11 cellular contexts compared by ENCODE assay signal in genomic region chr7:111029141-111029572, GRCh38.
DNase-seq lines count a peak whose midpoint lies in the region; ATAC-seq, FAIRE-seq and TF ChIP-seq lines count a peak whose summit lies in the region.
"Had no signal": no experiment of that assay in that cellular context is flagged by ENCODE, and none has a peak within 500 bp of the region (broad histone marks: within the 10 kb centered on the region; RNA-seq: fewer than 3 reads in every experiment).

No MANE protein-coding gene starts in this region.

- in situ Hi-C loops in GM12878 (cut with MboI), result no loop called here

- no TSS peak for BruUV-seq in GM12878 (replicated peaks; lab: Mats Ljungman, UMichigan)

- H3K27me3 ChIP-seq in GM12878 (replicated peaks in 1 of 2; ENCODE audit: control insufficient read depth in 2 of 2, insufficient read depth in 2 of 2, low read length in 1 of 2), result no peaks in the 10 kb centered on the region
- H3K27me3 ChIP-seq in sigmoid colon, result no peaks in the 10 kb centered on the region
- H3K27me3 ChIP-seq: body of pancreas had no signal

- peak overlapping the region in 1 of 2 donors; percentile 47 for H3K27ac Mint-ChIP-seq in effector memory CD8-positive, alpha-beta T cell
- H3K27ac Mint-ChIP-seq: activated B cell treated with CpG ODN at 0.5 μM for 24 hours had no signal

- H3K9me3 Mint-ChIP-seq in effector memory CD8-positive, alpha-beta T cell, result no peaks in the 10 kb centered on the region
- H3K9me3 Mint-ChIP-seq: activated B cell treated with CpG ODN at 0.5 μM for 24 hours had no signal

- H3K4me3 ChIP-seq in GM12878, result no peak overlapping the region
- no peak overlapping the region for H3K4me3 ChIP-seq in sigmoid colon
- H3K4me3 ChIP-seq: body of pancreas had no signal

- no peaks in the 10 kb centered on the region for H3K79me2 ChIP-seq in GM12878 (ENCODE audit: control insufficient read depth, insufficient read depth, low read length)

- CTCF ChIA-PET in GM12878 (lab: Yijun Ruan, JAX), result interaction anchor here (0.8 to 1.6 kb wide), 4 partner anchors 8 to 108 kb away, joined by 3 to 4 read pairs (median 3); no protein-coding TSS in a partner anchor

- TF ChIP-seq RAD21 in GM12878 (IDR thresholded peaks at IDR 0.05; ENCODE audit: insufficient read depth, low read depth, low read length), result no peak

- H4K20me1 ChIP-seq in GM12878 (ENCODE audit: control insufficient read depth, insufficient read depth), result no peaks in the 10 kb centered on the region

- H3K9me3 ChIP-seq in KOPT-K1 (ENCODE audit: insufficient read depth, low read length, poor library complexity, severe bottlenecking) (no peaks in the 10 kb centered on the region), GM12878 (replicated peaks; ENCODE audit: control insufficient read depth, insufficient read depth, low read length) (no peaks in the 10 kb centered on the region), sigmoid colon (no peaks in the 10 kb centered on the region)
- H3K9me3 ChIP-seq: body of pancreas had no signal

- ATAC-seq in GM19372 (IDR thresholded peaks at IDR 0.05; ENCODE audit: low read depth, unreplicated experiment) (peak; percentile 18), GM12878 (peak; percentile 19; the same call in 2 of the 3 replicates)
- ATAC-seq in effector memory CD8-positive, alpha-beta T cell (replicated peaks), result no peak
- ATAC-seq: body of pancreas had no signal

- SMC1A ChIA-PET in GM12878 (lab: Charles Lee; ENCODE audit: uncharacterized antibody, unreplicated experiment), result interaction anchor here (1.0 to 1.4 kb wide), 6 partner anchors 18 to 77 kb away, joined by 3 to 4 read pairs (median 3); no protein-coding TSS in a partner anchor

- H3K4me1 ChIP-seq in GM12878 (ENCODE audit: control insufficient read depth, insufficient read depth, low read length) (no peaks in the 10 kb centered on the region; the same call in 1 of the 2 replicates), sigmoid colon (peaks cover 0 to 12% (median 9%) of the 10 kb centered on the region in 4 donors)
- H3K4me1 ChIP-seq: body of pancreas had no signal

- no peak for FAIRE-seq in GM12878 (lab: Jason Lieb, UNC)
- FAIRE-seq: keratinocyte had no signal

- intact Hi-C loops in GM12878 (cut with micrococcal nuclease; ENCODE audit: unreplicated experiment), result loop anchor here (5.0 kb wide), 1 partner anchor 53 kb away; no protein-coding TSS in a partner anchor
- intact Hi-C loops in sigmoid colon (cut with DNase I), result no loop called here

- H3K4me2 ChIP-seq in GM12878 (ENCODE audit: control insufficient read depth, insufficient read depth), result no peak overlapping the region

- H3K36me3 Mint-ChIP-seq in effector memory CD8-positive, alpha-beta T cell (ENCODE audit: insufficient read depth), result no peaks in the 10 kb centered on the region

- TF ChIP-seq CTCF in GM12878 (IDR thresholded peaks at IDR 0.05 in 2 of 3, conservative IDR thresholded peaks at IDR 0.05 in 1 of 3; ENCODE audit: control insufficient read depth in 2 of 3, extremely low read depth in 1 of 3, insufficient read depth in 1 of 3, low read depth in 3 of 3, low read length in 3 of 3) (no peak), sigmoid colon (IDR thresholded peaks at IDR 0.05) (no peak)

- no peak overlapping the region for H2AFZ ChIP-seq in GM12878 (ENCODE audit: control insufficient read depth, low read depth, low read length)

- H3K4me1 Mint-ChIP-seq in effector memory CD8-positive, alpha-beta T cell (ENCODE audit: low read depth in 2 of 2), result peaks cover 12 to 22% of the 10 kb centered on the region in 2 donors

- H3K36me3 ChIP-seq in KOPT-K1 (ENCODE audit: insufficient read depth, low read length) (no peaks in the 10 kb centered on the region), GM12878 (ENCODE audit: control insufficient read depth in 2 of 2, insufficient read depth in 2 of 2, low read length in 1 of 2) (no peaks in the 10 kb centered on the region), sigmoid colon (no peaks in the 10 kb centered on the region)

- 85% methylated on average over 1 of the region's 1 CpG for WGBS in GM12878 (ENCODE audit: insufficient coverage, insufficient replicate concordance, low lambda C conversion rate, missing lambda C conversion rate)
- WGBS in sigmoid colon, 2 donors, result 62 to 83% methylated on average over 1 of the region's 1 CpG

- H3K4me3 Mint-ChIP-seq in effector memory CD8-positive, alpha-beta T cell, result no peak overlapping the region
- H3K4me3 Mint-ChIP-seq: activated B cell treated with CpG ODN at 0.5 μM for 24 hours had no signal

- peak; percentile 91 for DNase-seq in DMS53 treated with DMSO at 0.1 percent for 48 hours (lab: John Stamatoyannopoulos, UW; ENCODE audit: unreplicated experiment)
- no peak for DNase-seq in GM12878 (ENCODE audit: low read depth, low spot score)
- no peak for DNase-seq in effector memory CD8-positive, alpha-beta T cell
- DNase-seq in RPMI8226, result no peak
- no peak for DNase-seq in SKM-1 (lab: John Stamatoyannopoulos, UW; ENCODE audit: unreplicated experiment)
- no peak for DNase-seq in sigmoid colon
- DNase-seq: activated B cell treated with CpG ODN at 0.5 μM for 24 hours had no signal

- peak overlapping the region; percentile 26 for H3K27ac ChIP-seq in KOPT-K1 (ENCODE audit: low read depth, low read length, poor library complexity, severe bottlenecking)
- no peak overlapping the region for H3K27ac ChIP-seq in GM12878 (ENCODE audit: control insufficient read depth, insufficient read depth)
- H3K27ac ChIP-seq in sigmoid colon, result no peak overlapping the region
- H3K27ac ChIP-seq: body of pancreas had no signal

- TF ChIP-seq POLR2A in GM12878 (IDR thresholded peaks at IDR 0.05; ENCODE audit: low read depth, low read length) (no peak), sigmoid colon (IDR thresholded peaks at IDR 0.05) (no peak)

- no peak overlapping the region for H3K9ac ChIP-seq in GM12878 (ENCODE audit: control insufficient read depth, insufficient read depth, low read length)

- no peaks in the 10 kb centered on the region for H3K27me3 Mint-ChIP-seq in effector memory CD8-positive, alpha-beta T cell
- H3K27me3 Mint-ChIP-seq: activated B cell treated with CpG ODN at 0.5 μM for 24 hours had no signal

- TF ChIP-seq EP300 in GM12878 (IDR thresholded peaks at IDR 0.05; ENCODE audit: borderline replicate concordance in 1 of 2, control insufficient read depth in 1 of 2, low read depth in 2 of 2, low read length in 2 of 2), result no peak
- no peak for TF ChIP-seq EP300 in sigmoid colon (IDR thresholded peaks at IDR 0.05)

- POLR2A ChIA-PET in GM12878 (lab: Charles Lee), result no interaction called here

- RAD21 ChIA-PET in GM12878 (lab: Charles Lee; ENCODE audit: unreplicated experiment), result interaction anchor here (1.2 to 1.4 kb wide), 2 partner anchors 16 to 54 kb away, joined by 3 to 4 read pairs; no protein-coding TSS in a partner anchor

TF ChIP-seq in GM12878, 131 proteins besides CTCF, POLR2A, EP300 and RAD21:
- TF ChIP-seq RFX5 (IDR thresholded peaks at IDR 0.05; ENCODE audit: low read depth, low read length), result no peak
- TF ChIP-seq, protein P1, sequence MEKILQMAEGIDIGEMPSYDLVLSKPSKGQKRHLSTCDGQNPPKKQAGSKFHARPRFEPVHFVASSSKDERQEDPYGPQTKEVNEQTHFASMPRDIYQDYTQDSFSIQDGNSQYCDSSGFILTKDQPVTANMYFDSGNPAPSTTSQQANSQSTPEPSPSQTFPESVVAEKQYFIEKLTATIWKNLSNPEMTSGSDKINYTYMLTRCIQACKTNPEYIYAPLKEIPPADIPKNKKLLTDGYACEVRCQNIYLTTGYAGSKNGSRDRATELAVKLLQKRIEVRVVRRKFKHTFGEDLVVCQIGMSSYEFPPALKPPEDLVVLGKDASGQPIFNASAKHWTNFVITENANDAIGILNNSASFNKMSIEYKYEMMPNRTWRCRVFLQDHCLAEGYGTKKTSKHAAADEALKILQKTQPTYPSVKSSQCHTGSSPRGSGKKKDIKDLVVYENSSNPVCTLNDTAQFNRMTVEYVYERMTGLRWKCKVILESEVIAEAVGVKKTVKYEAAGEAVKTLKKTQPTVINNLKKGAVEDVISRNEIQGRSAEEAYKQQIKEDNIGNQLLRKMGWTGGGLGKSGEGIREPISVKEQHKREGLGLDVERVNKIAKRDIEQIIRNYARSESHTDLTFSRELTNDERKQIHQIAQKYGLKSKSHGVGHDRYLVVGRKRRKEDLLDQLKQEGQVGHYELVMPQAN (conservative IDR thresholded peaks at IDR 0.05), result no peak
- no peak for TF ChIP-seq PAX8 (IDR thresholded peaks at IDR 0.05)
- TF ChIP-seq, protein P2, sequence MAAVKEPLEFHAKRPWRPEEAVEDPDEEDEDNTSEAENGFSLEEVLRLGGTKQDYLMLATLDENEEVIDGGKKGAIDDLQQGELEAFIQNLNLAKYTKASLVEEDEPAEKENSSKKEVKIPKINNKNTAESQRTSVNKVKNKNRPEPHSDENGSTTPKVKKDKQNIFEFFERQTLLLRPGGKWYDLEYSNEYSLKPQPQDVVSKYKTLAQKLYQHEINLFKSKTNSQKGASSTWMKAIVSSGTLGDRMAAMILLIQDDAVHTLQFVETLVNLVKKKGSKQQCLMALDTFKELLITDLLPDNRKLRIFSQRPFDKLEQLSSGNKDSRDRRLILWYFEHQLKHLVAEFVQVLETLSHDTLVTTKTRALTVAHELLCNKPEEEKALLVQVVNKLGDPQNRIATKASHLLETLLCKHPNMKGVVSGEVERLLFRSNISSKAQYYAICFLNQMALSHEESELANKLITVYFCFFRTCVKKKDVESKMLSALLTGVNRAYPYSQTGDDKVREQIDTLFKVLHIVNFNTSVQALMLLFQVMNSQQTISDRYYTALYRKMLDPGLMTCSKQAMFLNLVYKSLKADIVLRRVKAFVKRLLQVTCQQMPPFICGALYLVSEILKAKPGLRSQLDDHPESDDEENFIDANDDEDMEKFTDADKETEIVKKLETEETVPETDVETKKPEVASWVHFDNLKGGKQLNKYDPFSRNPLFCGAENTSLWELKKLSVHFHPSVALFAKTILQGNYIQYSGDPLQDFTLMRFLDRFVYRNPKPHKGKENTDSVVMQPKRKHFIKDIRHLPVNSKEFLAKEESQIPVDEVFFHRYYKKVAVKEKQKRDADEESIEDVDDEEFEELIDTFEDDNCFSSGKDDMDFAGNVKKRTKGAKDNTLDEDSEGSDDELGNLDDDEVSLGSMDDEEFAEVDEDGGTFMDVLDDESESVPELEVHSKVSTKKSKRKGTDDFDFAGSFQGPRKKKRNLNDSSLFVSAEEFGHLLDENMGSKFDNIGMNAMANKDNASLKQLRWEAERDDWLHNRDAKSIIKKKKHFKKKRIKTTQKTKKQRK (IDR thresholded peaks at IDR 0.05; ENCODE audit: low read depth, low read length), result no peak
- no peak for TF ChIP-seq IKZF2 (IDR thresholded peaks at IDR 0.05)
- TF ChIP-seq ZNF217 (IDR thresholded peaks at IDR 0.05), result no peak
